Comparison of ENCODE assay signal across 30 cellular contexts in genomic region chr16:20711277-20711911, GRCh38. TPM values are rescaled to one million over a fixed set of nuclear protein-coding genes. Genes with fewer than 3 reads are reported as not detected.
"Had no signal": no experiment of that assay in that cellular context is flagged by ENCODE, and none has a peak within 500 bp of the region (broad histone marks: within the 10 kb centered on the region; RNA-seq: fewer than 3 reads in every experiment).

No MANE protein-coding gene starts in this region.

- H3K9me3 ChIP-seq: colonic mucosa, esophagus muscularis mucosa, mucosa of descending colon, neutrophil, pancreas, stomach, testis, transverse colon, upper lobe of right lung, uterus had no signal

- ATAC-seq: foreskin keratinocyte; mucosa of descending colon; natural killer cell treated with Interleukin-12 subunit alpha and Interleukin-12 subunit beta and Interleukin-15 and Interleukin-18, amount 100 ng/mL, for 72 hours; pancreas; stimulated activated effector memory CD8-positive, alpha-beta T cell treated with anti-CD3 and anti-CD28 coated beads, Interleukin-12 subunit alpha, Interleukin-12 subunit beta, amount 100 ng/mL, for 72 hours; upper lobe of right lung had no signal

- H3K27me3 ChIP-seq: colonic mucosa, esophagus muscularis mucosa, foreskin keratinocyte, neutrophil, pancreas, stomach, testis, transverse colon, upper lobe of right lung, uterus had no signal

- H3K4me3 ChIP-seq: colonic mucosa, esophagus muscularis mucosa, mucosa of descending colon, pancreas, smooth muscle cell, stomach, testis, transverse colon, upper lobe of right lung, uterus had no signal

- H3K36me3 ChIP-seq: colonic mucosa, esophagus muscularis mucosa, pancreas, stomach, transverse colon, upper lobe of right lung, uterus had no signal

- FAIRE-seq: endothelial cell of umbilical vein, keratinocyte, pancreas had no signal

- H3K4me2 ChIP-seq: smooth muscle cell had no signal

- H3K27ac ChIP-seq: colonic mucosa, foreskin keratinocyte, neutrophil, pancreas, testis, upper lobe of right lung, uterus had no signal

- H3K4me1 ChIP-seq: colonic mucosa, esophagus muscularis mucosa, foreskin keratinocyte, transverse colon, upper lobe of right lung, uterus had no signal

- DNase-seq: colonic mucosa; dermis blood vessel endothelial cell; effector memory CD4-positive, alpha-beta T cell; foreskin keratinocyte; mesenchymal stem cell; mucosa of descending colon; naive B cell; pancreas; stimulated activated CD4-positive, alpha-beta T cell treated with anti-CD3 and anti-CD28 coated beads, Interleukin-12 subunit alpha, Interleukin-12 subunit beta, amount 100 ng/mL, for 4 hours; stimulated activated CD4-positive, alpha-beta T cell treated with anti-CD3 and anti-CD28 coated beads, Interleukin-1b, Interleukin-23, amount 100 ng/mL, for 48 hours; stimulated activated CD4-positive, alpha-beta T cell treated with anti-CD3 and anti-CD28 coated beads, Interleukin-4, amount 100 ng/mL, for 24 hours; stimulated activated naive CD4-positive, alpha-beta T cell treated with Interleukin-2 at 50 U/mL for 16 hours; stomach; substantia nigra; testis; transverse colon; upper lobe of right lung; uterus had no signal

RNA-seq across cellular contexts. Expression of gene ACSM1, which starts 13.9 kb away (rescaled TPM):
- total RNA-seq: chondrocyte, dermis blood vessel endothelial cell, epithelial cell of proximal tubule, fibroblast of lung, foreskin keratinocyte, lung microvascular endothelial cell, neural crest cell, smooth muscle cell had no signal
- polyA plus RNA-seq: fibroblast of lung, foreskin keratinocyte, smooth muscle cell had no signal

RNA-seq across cellular contexts. Expression of gene ACSM3, which starts 52.4 kb away (rescaled TPM):
- total RNA-seq: lung microvascular endothelial cell had no signal
